29 cellular contexts compared by ENCODE assay signal in genomic region chr9:125355601-125356000, GRCh38.
"Had no signal": no experiment of that assay in that cellular context is flagged by ENCODE, and none has a peak within 500 bp of the region (broad histone marks: within the 10 kb centered on the region; RNA-seq: fewer than 3 reads in every experiment).

No MANE protein-coding gene starts in this region.

- H3K4me2 ChIP-seq: SK-N-SH had no signal

- H3K27me3 Mint-ChIP-seq: activated CD4-positive, alpha-beta T cell treated with anti-CD3 and anti-CD28 coated beads, Interleukin-2, amount 10 ng/mL, durations not matched to agents 7 days and 5 days; activated CD8-positive, alpha-beta T cell treated with anti-CD3 and anti-CD28 coated beads for 36 hours; brain; T-helper 17 cell had no signal

- H3K4me3 ChIP-seq: adrenal gland, ascending aorta, breast epithelium, cardiac muscle cell, colonic mucosa, gastroesophageal sphincter, heart right ventricle had no signal

- H3K4me3 Mint-ChIP-seq: activated CD4-positive, alpha-beta T cell treated with anti-CD3 and anti-CD28 coated beads, Interleukin-2, amount 10 ng/mL, durations not matched to agents 7 days and 5 days; activated CD8-positive, alpha-beta T cell treated with anti-CD3 and anti-CD28 coated beads for 36 hours; activated T-cell treated with anti-CD3 and anti-CD28 coated beads, Interleukin-2, amount 50 U/mL, for 72 hours; brain; T-helper 17 cell; T-helper 2 cell treated with Interferon-gamma antibody and Interleukin-4, amounts not matched to agents 5 μg/mL and 100 μg/mL, for 36 hours had no signal

- ATAC-seq: activated CD8-positive, alpha-beta T cell treated with anti-CD3 and anti-CD28 coated beads for 36 hours; gastroesophageal sphincter; heart right ventricle; T-helper 17 cell had no signal

- H3K9ac ChIP-seq: SK-N-SH had no signal

- H3K9me3 Mint-ChIP-seq: T-helper 2 cell treated with Interferon-gamma antibody and Interleukin-4, amounts not matched to agents 5 μg/mL and 100 μg/mL, for 36 hours had no signal

- H3K27me3 ChIP-seq: adrenal gland, ascending aorta, breast epithelium, cardiac muscle cell, colonic mucosa, gastroesophageal sphincter, heart right ventricle had no signal

- H3K4me1 ChIP-seq: adrenal gland, ascending aorta, breast epithelium, colonic mucosa, gastroesophageal sphincter, heart right ventricle had no signal

- H3K27ac Mint-ChIP-seq: activated CD4-positive, alpha-beta T cell treated with anti-CD3 and anti-CD28 coated beads, Interleukin-2, amount 10 ng/mL, durations not matched to agents 7 days and 5 days; activated CD8-positive, alpha-beta T cell treated with anti-CD3 and anti-CD28 coated beads for 36 hours; activated T-cell treated with anti-CD3 and anti-CD28 coated beads, Interleukin-2, amount 50 U/mL, for 72 hours; brain; T-helper 2 cell treated with Interferon-gamma antibody and Interleukin-4, amounts not matched to agents 5 μg/mL and 100 μg/mL, for 36 hours had no signal

- H3K27ac ChIP-seq: adrenal gland, ascending aorta, breast epithelium, cardiac muscle cell, colonic mucosa, epithelial cell of prostate, gastroesophageal sphincter, heart right ventricle had no signal

- H3K9me3 ChIP-seq: adrenal gland, ascending aorta, breast epithelium, colonic mucosa, gastroesophageal sphincter, heart right ventricle, SK-N-SH had no signal

- DNase-seq: activated CD4-positive, alpha-beta T cell treated with anti-CD3 and anti-CD28 coated beads for 4 hours; activated CD4-positive, alpha-beta T cell treated with anti-CD3 and anti-CD28 coated beads, Interleukin-2, amount 10 ng/mL, durations not matched to agents 7 days and 5 days; activated CD4-positive, alpha-beta T cell treated with anti-CD3 and anti-CD28 coated beads, Interleukin-2, amount 50 U/mL, for 48 hours; activated CD4-positive, CD25-positive, alpha-beta regulatory T cell; activated CD4-positive, CD25-positive, alpha-beta regulatory T cell treated with anti-CD3 and anti-CD28 coated beads, Interleukin-2, amount 50 U/mL, for 72 hours; activated CD8-positive, alpha-beta memory T cell treated with anti-CD3 and anti-CD28 coated beads for 24 hours; activated CD8-positive, alpha-beta T cell treated with anti-CD3 and anti-CD28 coated beads for 36 hours; activated effector memory CD4-positive, alpha-beta T cell treated with Interleukin-2 at 50 U/mL for 16 hours; activated gamma-delta T cell treated with Interleukin-2 at 50 U/mL for 16 hours; activated naive CD4-positive, alpha-beta T cell treated with Interleukin-2 at 50 U/mL for 16 hours; activated T-cell treated with anti-CD3 and anti-CD28 coated beads, Interleukin-2, amount 50 U/mL, for 72 hours; adrenal gland; central memory CD4-positive, alpha-beta T cell; cerebellar nuclear complex; colonic mucosa; effector CD8-positive, alpha-beta T cell; foreskin melanocyte; heart right ventricle; SK-N-SH; T-helper 1 cell; T-helper 17 cell; T1000 had no signal
